16 cellular contexts compared by ENCODE assay signal in the genomic region with DNA sequence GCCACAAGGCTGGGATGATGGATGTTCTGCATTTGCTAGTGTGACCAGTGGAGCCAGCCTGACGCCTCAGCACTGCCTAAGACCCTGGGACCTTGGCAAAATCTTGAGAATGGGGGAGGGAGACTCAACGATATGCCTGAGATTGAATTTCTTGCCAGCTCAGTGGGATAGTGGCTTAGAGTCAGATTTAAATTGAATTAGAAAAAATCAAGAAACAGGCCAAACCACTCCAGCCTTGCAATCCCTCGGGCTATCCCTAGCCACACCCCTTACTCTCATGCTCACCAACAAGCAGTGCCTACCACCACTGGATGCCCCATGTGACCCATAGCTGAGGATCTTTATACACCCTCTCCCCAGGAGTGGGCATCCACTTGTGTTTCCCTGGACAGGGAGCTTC. TPM values are rescaled to one million over a fixed set of nuclear protein-coding genes. Genes with fewer than 3 reads are reported as not detected.
DNase-seq lines count a peak whose midpoint lies in the region; ATAC-seq and TF ChIP-seq lines count a peak whose summit lies in the region.
"Had no signal": no experiment of that assay in that cellular context is flagged by ENCODE, and none has a peak within 500 bp of the region (broad histone marks: within the 10 kb centered on the region; RNA-seq: fewer than 3 reads in every experiment).

No MANE protein-coding gene starts in this region.

- H3K27me3 ChIP-seq in IMR-90 (ENCODE audit: control insufficient read depth, insufficient read depth, low read length), result no peaks in the 10 kb centered on the region
- no peaks in the 10 kb centered on the region for H3K27me3 ChIP-seq in SK-N-SH (ENCODE audit: insufficient read depth)
- peaks cover 0 to 7% (median 0%) of the 10 kb centered on the region in 3 experiments for H3K27me3 ChIP-seq in neuronal stem cell (ENCODE audit: control insufficient read depth in 3 of 3, insufficient read depth in 3 of 3, low read depth in 1 of 3, low read length in 3 of 3)
- no peaks in the 10 kb centered on the region for H3K27me3 ChIP-seq in mesenchymal stem cell (ENCODE audit: control insufficient read depth in 1 of 2, insufficient read depth in 1 of 2, low read length in 2 of 2)

- H3K56ac ChIP-seq in IMR-90 (ENCODE audit: extremely low read depth, insufficient read depth, low read length), result no peak overlapping the region

- H3K27ac Mint-ChIP-seq in activated naive CD8-positive, alpha-beta T cell treated with anti-CD3 and anti-CD28 coated beads, Interleukin-2, amount 50 U/mL, for 24 hours, result no peak overlapping the region

- H4K91ac ChIP-seq in IMR-90 (ENCODE audit: insufficient read depth, low read depth, low read length), result no peak overlapping the region; the same call in 1 of the 2 replicates
- H4K91ac ChIP-seq in neuronal stem cell (ENCODE audit: low read depth, low read length, poor library complexity), result no peak overlapping the region
- H4K91ac ChIP-seq in mesenchymal stem cell (ENCODE audit: low read length), result no peak overlapping the region

- H3K18ac ChIP-seq in IMR-90 (ENCODE audit: low read depth, low read length) (no peak overlapping the region), neuronal stem cell (ENCODE audit: low read length) (no peak overlapping the region), mesenchymal stem cell (ENCODE audit: low read depth in 1 of 2, low read length in 2 of 2) (no peak overlapping the region)

- no peak for TF ChIP-seq EP300 in SK-N-SH (IDR thresholded peaks at IDR 0.05; ENCODE audit: borderline replicate concordance in 1 of 2, low read depth in 1 of 2, low read length in 1 of 2)

- peak overlapping the region; percentile 87 for H2AK5ac ChIP-seq in IMR-90 (ENCODE audit: low read depth, low read length)
- H2AK5ac ChIP-seq in neuronal stem cell (ENCODE audit: low read depth, low read length), result peak overlapping the region; percentile 50
- no peak overlapping the region for H2AK5ac ChIP-seq in mesenchymal stem cell (ENCODE audit: low read length, severe bottlenecking)

- H3K79me1 ChIP-seq in IMR-90 (ENCODE audit: low read depth in 1 of 2, low read length in 2 of 2), result no peaks in the 10 kb centered on the region
- H3K79me1 ChIP-seq in neuronal stem cell (ENCODE audit: low read depth, low read length), result no peaks in the 10 kb centered on the region
- no peaks in the 10 kb centered on the region for H3K79me1 ChIP-seq in mesenchymal stem cell (replicated peaks; ENCODE audit: low read length, poor library complexity, severe bottlenecking)

- no peak overlapping the region for H3K27ac ChIP-seq in IMR-90 (ENCODE audit: insufficient read depth, low read length)
- 0 out of 4 replicates have a peak overlapping the region, but pooled peaks of 1 of the 2 experiments have one; percentile 24 for H3K27ac ChIP-seq in SK-N-SH (ENCODE audit: low read depth in 2 of 2, low read length in 1 of 2)
- no peak overlapping the region for H3K27ac ChIP-seq in neuronal stem cell (replicated peaks; ENCODE audit: low read length)
- H3K27ac ChIP-seq in mesenchymal stem cell (ENCODE audit: low read length, poor library complexity, severe bottlenecking), result no peak overlapping the region
- H3K27ac ChIP-seq: C4-2B had no signal

- peaks cover 4% of the 10 kb centered on the region for H3K27me3 Mint-ChIP-seq in activated naive CD8-positive, alpha-beta T cell treated with anti-CD3 and anti-CD28 coated beads, Interleukin-2, amount 50 U/mL, for 24 hours

- H3K4me2 ChIP-seq in IMR-90 (ENCODE audit: low read depth, low read length) (no peak overlapping the region), SK-N-SH (no peak overlapping the region), neuronal stem cell (ENCODE audit: insufficient read depth, low read length, poor library complexity, severe bottlenecking) (no peak overlapping the region), mesenchymal stem cell (ENCODE audit: low read length, poor library complexity, severe bottlenecking) (no peak overlapping the region)

- H3K4me1 ChIP-seq in IMR-90 (ENCODE audit: control insufficient read depth, insufficient read depth, low read length) (peaks cover 6% of the 10 kb centered on the region), SK-N-SH (ENCODE audit: control insufficient read depth in 1 of 2, insufficient read depth in 2 of 2, low read depth in 1 of 2, low read length in 1 of 2) (peaks cover 0 to 20% of the 10 kb centered on the region in 2 experiments; a peak in 2 of 4 replicates), neuronal stem cell (ENCODE audit: control insufficient read depth in 2 of 2, insufficient read depth in 1 of 2, low read depth in 1 of 2, low read length in 2 of 2) (peaks cover 7 to 10% of the 10 kb centered on the region in 2 donors), mesenchymal stem cell (ENCODE audit: control insufficient read depth, insufficient read depth, low read depth, low read length) (peaks cover 3% of the 10 kb centered on the region)

- CTCF ChIA-PET in IMR-90 (lab: Yijun Ruan, JAX), result no interaction called here
- CTCF ChIA-PET in SK-N-SH (lab: Yijun Ruan, JAX), result interaction anchor here (1.2 to 2.4 kb wide), 4 partner anchors 8 to 206 kb away, joined by 4 to 9 read pairs (median 4); no protein-coding TSS in a partner anchor

- POLR2A ChIA-PET in IMR-90 (lab: Charles Lee; ENCODE audit: unreplicated experiment), result no interaction called here
- POLR2A ChIA-PET in SK-N-SH (lab: Yijun Ruan, JAX), result no interaction called here

- no peaks in the 10 kb centered on the region for H3K36me3 Mint-ChIP-seq in activated naive CD8-positive, alpha-beta T cell treated with anti-CD3 and anti-CD28 coated beads, Interleukin-2, amount 50 U/mL, for 24 hours (ENCODE audit: low read depth)

- H3K23ac ChIP-seq in IMR-90 (ENCODE audit: low read depth, low read length) (peak overlapping the region; percentile 41; the same call in 1 of the 2 replicates), neuronal stem cell (ENCODE audit: low read depth, low read length, poor library complexity) (no peak overlapping the region), mesenchymal stem cell (ENCODE audit: low read length in 2 of 2) (no peak overlapping the region)

- H2BK120ac ChIP-seq in IMR-90 (ENCODE audit: low read depth, low read length), result 0 out of 2 replicates have a peak overlapping the region, but pooled peaks have one; percentile 42
- H2BK120ac ChIP-seq in neuronal stem cell (ENCODE audit: low read depth, low read length), result no peak overlapping the region
- H2BK120ac ChIP-seq in mesenchymal stem cell (ENCODE audit: low read depth, low read length), result no peak overlapping the region

- no peak for TF ChIP-seq POLR2A in IMR-90 (IDR thresholded peaks at IDR 0.05; ENCODE audit: low read depth, low read length)
- no peak for TF ChIP-seq POLR2A in erythroblast (IDR thresholded peaks at IDR 0.05; ENCODE audit: low read length)

- TF ChIP-seq RAD21 in IMR-90 (IDR thresholded peaks at IDR 0.05; ENCODE audit: low read length) (no peak), SK-N-SH (IDR thresholded peaks at IDR 0.05; ENCODE audit: low read length) (no peak)

- peak overlapping the region; percentile 24; the same call in 1 of the 2 replicates for H3K14ac ChIP-seq in IMR-90 (replicated peaks; ENCODE audit: low read depth, low read length)
- H3K14ac ChIP-seq in neuronal stem cell (ENCODE audit: low read length), result no peak overlapping the region
- no peak overlapping the region for H3K14ac ChIP-seq in mesenchymal stem cell (ENCODE audit: low read length in 2 of 2)

- H3K4ac ChIP-seq in IMR-90 (ENCODE audit: low read depth, low read length), result no peak overlapping the region; the same call in 1 of the 2 replicates
- no peak overlapping the region for H3K4ac ChIP-seq in neuronal stem cell (ENCODE audit: low read length)
- H3K4ac ChIP-seq in mesenchymal stem cell (ENCODE audit: low read depth in 1 of 2, low read length in 2 of 2), result no peak overlapping the region

- dilution Hi-C loops in IMR-90 (cut with HindIII; ENCODE audit: low sequenced_read_pairs, unreplicated experiment), result no loop called here

- H3F3A ChIP-seq in SK-N-SH (replicated peaks; ENCODE audit: insufficient read depth), result peaks cover 19% of the 10 kb centered on the region

- DNase-seq in IMR-90 (no peak), SK-N-SH (no peak), epithelial cell of esophagus (ENCODE audit: low read depth) (peak; percentile 66), neuronal stem cell (ENCODE audit: low spot score) (no peak), erythroblast (lab: John Stamatoyannopoulos, UW) (no peak), mesenchymal stem cell (no peak)
- no peak for DNase-seq in activated naive CD8-positive, alpha-beta T cell treated with anti-CD3 and anti-CD28 coated beads, Interleukin-2, amount 50 U/mL, for 24 hours
- DNase-seq: ACHN, H9, NCI-H1105, NCI-H1694, NCI-H345, NCI-H524 treated with DMSO at 0.1 percent for 48 hours, Right ventricle myocardium superior, T-helper 1 cell had no signal

- BruUV-seq in IMR-90 (replicated peaks; lab: Mats Ljungman, UMichigan), result no TSS peak

- H4K8ac ChIP-seq in IMR-90 (ENCODE audit: low read depth in 2 of 2, low read length in 2 of 2) (no peak overlapping the region), neuronal stem cell (ENCODE audit: low read depth, low read length) (no peak overlapping the region), mesenchymal stem cell (ENCODE audit: low read length) (no peak overlapping the region)

- H3K36me3 ChIP-seq in IMR-90 (ENCODE audit: control insufficient read depth, insufficient read depth, low read length) (no peaks in the 10 kb centered on the region), SK-N-SH (replicated peaks in 1 of 2; ENCODE audit: control insufficient read depth in 1 of 2, insufficient read depth in 2 of 2, low read length in 1 of 2) (no peaks in the 10 kb centered on the region), neuronal stem cell (replicated peaks in 1 of 2; ENCODE audit: control insufficient read depth in 2 of 2, insufficient read depth in 2 of 2, low read length in 2 of 2) (no peaks in the 10 kb centered on the region), mesenchymal stem cell (ENCODE audit: control insufficient read depth in 1 of 2, insufficient read depth in 2 of 2, low read depth in 1 of 2, low read length in 2 of 2) (no peaks in the 10 kb centered on the region)

- H2BK12ac ChIP-seq in neuronal stem cell (ENCODE audit: low read length), result no peak overlapping the region
- no peak overlapping the region for H2BK12ac ChIP-seq in mesenchymal stem cell (ENCODE audit: low read length in 2 of 2)

- peak overlapping the region; percentile 26 for H2AFZ ChIP-seq in IMR-90 (replicated peaks; ENCODE audit: low read length, poor library complexity)
- no peak overlapping the region for H2AFZ ChIP-seq in SK-N-SH (ENCODE audit: low read depth)
- H2AFZ ChIP-seq in neuronal stem cell (ENCODE audit: low read length), result no peak overlapping the region
- no peak overlapping the region for H2AFZ ChIP-seq in mesenchymal stem cell (ENCODE audit: low read depth, low read length)

- intact Hi-C loops in IMR-90 (cut with micrococcal nuclease), result no loop called here

- H3K4me1 Mint-ChIP-seq in activated naive CD8-positive, alpha-beta T cell treated with anti-CD3 and anti-CD28 coated beads, Interleukin-2, amount 50 U/mL, for 24 hours, result peaks cover 4% of the 10 kb centered on the region

- no peak for TF ChIP-seq CTCF in IMR-90 (conservative IDR thresholded peaks at IDR 0.05; ENCODE audit: low read depth, low read length)
- TF ChIP-seq CTCF in SK-N-SH (IDR thresholded peaks at IDR 0.05), result no peak
- TF ChIP-seq CTCF in epithelial cell of esophagus (IDR thresholded peaks at IDR 0.05; ENCODE audit: insufficient read depth, low read depth, low read length, missing control alignments), result no peak

- 0 out of 2 replicates have a peak overlapping the region, but pooled peaks have one; percentile 1 for H2BK20ac ChIP-seq in IMR-90 (ENCODE audit: low read depth, low read length)

- ATAC-seq in IMR-90 (ENCODE audit: low read depth), result no peak
- ATAC-seq in activated naive CD8-positive, alpha-beta T cell treated with anti-CD3 and anti-CD28 coated beads, Interleukin-2, amount 50 U/mL, for 24 hours, result no peak

- peaks cover 4% of the 10 kb centered on the region for H3K9me3 Mint-ChIP-seq in activated naive CD8-positive, alpha-beta T cell treated with anti-CD3 and anti-CD28 coated beads, Interleukin-2, amount 50 U/mL, for 24 hours

- no peaks in the 10 kb centered on the region for H3K9me2 ChIP-seq in SK-N-SH

- no peak overlapping the region for H3K4me3 Mint-ChIP-seq in activated naive CD8-positive, alpha-beta T cell treated with anti-CD3 and anti-CD28 coated beads, Interleukin-2, amount 50 U/mL, for 24 hours
- H3K4me3 Mint-ChIP-seq: H9 had no signal

- no peaks in the 10 kb centered on the region for H3K79me2 ChIP-seq in SK-N-SH (ENCODE audit: insufficient read depth)

- H2BK5ac ChIP-seq in IMR-90 (ENCODE audit: low read depth, low read length, poor library complexity, severe bottlenecking), result no peak overlapping the region
- no peak overlapping the region for H2BK5ac ChIP-seq in neuronal stem cell (ENCODE audit: low read length)
- no peak overlapping the region for H2BK5ac ChIP-seq in mesenchymal stem cell (ENCODE audit: low read depth, low read length, poor library complexity, severe bottlenecking)

- in situ Hi-C loops in IMR-90 (cut with MboI; ENCODE audit: low sequenced_read_pairs), result loop anchor here (25.0 kb wide), 1 partner anchor 324 kb away; no protein-coding TSS in a partner anchor

- H3K9me1 ChIP-seq in IMR-90 (ENCODE audit: insufficient read depth, low read length), result peaks cover 11% of the 10 kb centered on the region

- H2AK9ac ChIP-seq in IMR-90 (replicated peaks; ENCODE audit: low read depth, low read length, poor library complexity), result no peak overlapping the region

- H4K20me1 ChIP-seq in IMR-90 (ENCODE audit: insufficient read depth, low read length) (no peaks in the 10 kb centered on the region), SK-N-SH (ENCODE audit: insufficient read depth) (no peaks in the 10 kb centered on the region)

- H3K9me3 ChIP-seq in IMR-90 (ENCODE audit: control insufficient read depth, insufficient read depth, low read length) (peaks cover 5% of the 10 kb centered on the region), SK-N-SH (no peaks in the 10 kb centered on the region), neuronal stem cell (replicated peaks in 1 of 2; ENCODE audit: control insufficient read depth in 2 of 2, insufficient read depth in 1 of 2, low read depth in 1 of 2, low read length in 2 of 2) (peaks cover 2 to 4% of the 10 kb centered on the region in 2 donors), mesenchymal stem cell (ENCODE audit: control insufficient read depth, low read length) (peaks cover 13% of the 10 kb centered on the region)

- peak overlapping the region; percentile 36; the same call in 1 of the 3 replicates for H2BK15ac ChIP-seq in IMR-90 (ENCODE audit: low read depth, low read length)
- no peak overlapping the region for H2BK15ac ChIP-seq in neuronal stem cell (ENCODE audit: low read length)
- H2BK15ac ChIP-seq in mesenchymal stem cell (ENCODE audit: low read depth, poor library complexity, severe bottlenecking), result no peak overlapping the region

- no peak overlapping the region for H3K9ac ChIP-seq in IMR-90 (ENCODE audit: low read depth, low read length)
- no peak overlapping the region for H3K9ac ChIP-seq in SK-N-SH
- H3K9ac ChIP-seq in neuronal stem cell (ENCODE audit: low read depth, low read length, poor library complexity), result no peak overlapping the region
- H3K9ac ChIP-seq in mesenchymal stem cell (ENCODE audit: low read length), result no peak overlapping the region

- no CpG with 5 or more reads among the region's 3 CpGs for WGBS in IMR-90 (ENCODE audit: extremely low coverage in 2 of 2, insufficient read length in 1 of 2), 2 experiments
- WGBS in SK-N-SH (ENCODE audit: low lambda C conversion rate), result 40% methylated on average over 3 of the region's 3 CpGs
- no CpG with 5 or more reads among the region's 3 CpGs for WGBS in neuronal stem cell (ENCODE audit: extremely low coverage in 2 of 2, insufficient read length in 2 of 2, insufficient replicate concordance in 1 of 2), 2 donors
- 97% methylated on average over 3 of the region's 3 CpGs for WGBS in mesenchymal stem cell

- no peak overlapping the region for H3K4me3 ChIP-seq in IMR-90 (ENCODE audit: insufficient read depth, low read depth, low read length)
- H3K4me3 ChIP-seq in SK-N-SH (ENCODE audit: low read depth in 2 of 2, low read length in 1 of 2), result no peak overlapping the region
- H3K4me3 ChIP-seq in epithelial cell of esophagus (ENCODE audit: low read length), result no peak overlapping the region
- H3K4me3 ChIP-seq in neuronal stem cell (ENCODE audit: low read length in 2 of 2), result peak overlapping the region in 1 of 2 donors; percentile 39
- H3K4me3 ChIP-seq in mesenchymal stem cell (ENCODE audit: insufficient read depth in 1 of 2, low read depth in 1 of 2, low read length in 2 of 2), result no peak overlapping the region

- no peak overlapping the region for H4K5ac ChIP-seq in IMR-90 (ENCODE audit: low read depth, low read length)

RNA-seq across cellular contexts. Expression of a gene that starts 18.7 kb away (rescaled TPM):
- total RNA-seq in IMR-90 (2012; rRNA removed), result 32.4 and 40.3 TPM in 2 replicates
- 27.9 and 35.9 TPM in 2 replicates for polyA plus RNA-seq in IMR-90 (2012; rRNA removed)
- polyA plus RNA-seq in IMR-90 (2012; cell fraction: cytosol; rRNA removed), result 6.7 and 13.5 TPM in 2 replicates
- polyA plus RNA-seq in IMR-90 (2012; cell fraction: nucleus; rRNA removed; ENCODE audit: low replicate concordance), result 26.0 and 126 TPM in 2 replicates
- polyA plus RNA-seq in SK-N-SH (2012; rRNA removed), result 13.4 and 18.7 TPM in 2 replicates
- polyA plus RNA-seq in SK-N-SH (2012; cell fraction: cytosol; rRNA removed), result 14.2 and 15.4 TPM in 2 replicates
- polyA plus RNA-seq in SK-N-SH (2012; cell fraction: nucleus; rRNA removed), result 46.7 and 59.2 TPM in 2 replicates
- 2.8 TPM for polyA plus RNA-seq in neuronal stem cell (2013, experiment 1 of 2)
- polyA plus RNA-seq in neuronal stem cell (2013, experiment 2 of 2), result 3.8 TPM
- 35.2 TPM for polyA plus RNA-seq in mesenchymal stem cell (2013, experiment 1 of 2)
- 34.9 TPM for polyA plus RNA-seq in mesenchymal stem cell (2013, experiment 2 of 2)
